ENCODE assay signal across 8 cellular contexts in genomic region chr17:488993-489757, GRCh38. TPM values are rescaled to one million over a fixed set of nuclear protein-coding genes. Genes with fewer than 3 reads are reported as not detected.
DNase-seq lines count a peak whose midpoint lies in the region; ATAC-seq, FAIRE-seq and TF ChIP-seq lines count a peak whose summit lies in the region.

No MANE protein-coding gene starts in this region.

- TF ChIP-seq POLR2A in IMR-90 (IDR thresholded peaks at IDR 0.05; ENCODE audit: low read depth, low read length), result no peak

- FAIRE-seq in astrocyte (lab: Jason Lieb, UNC), result no peak

- H3K27me3 ChIP-seq in IMR-90 (ENCODE audit: control insufficient read depth, insufficient read depth, low read length) (no peaks in the 10 kb centered on the region; the same call in 1 of the 2 replicates), astrocyte (ENCODE audit: insufficient read depth, low read length) (no peaks in the 10 kb centered on the region)

- TF ChIP-seq CTCF in IMR-90 (conservative IDR thresholded peaks at IDR 0.05; ENCODE audit: low read depth, low read length) (no peak), astrocyte (IDR thresholded peaks at IDR 0.05; ENCODE audit: insufficient read depth, low read depth, low read length) (no peak)

- no peak overlapping the region for H3K18ac ChIP-seq in IMR-90 (ENCODE audit: low read depth, low read length)

- no peaks in the 10 kb centered on the region for H3K36me3 ChIP-seq in ES-I3 (ENCODE audit: insufficient read depth, low read length)
- H3K36me3 ChIP-seq in IMR-90 (ENCODE audit: control insufficient read depth, insufficient read depth, low read length), result no peaks in the 10 kb centered on the region
- no peaks in the 10 kb centered on the region for H3K36me3 ChIP-seq in astrocyte (ENCODE audit: insufficient read depth, low read length)

- H3K9me1 ChIP-seq in IMR-90 (ENCODE audit: insufficient read depth, low read length), result 0 out of 2 replicates have a peak, but pooled peaks cover 4% of the 10 kb centered on the region

- H2AK5ac ChIP-seq in IMR-90 (ENCODE audit: low read depth, low read length), result peak overlapping the region; percentile 77

- H3K27me3 Mint-ChIP-seq in astrocyte (ENCODE audit: low read depth, unreplicated experiment), result peaks cover 12% of the 10 kb centered on the region
- peaks cover 14% of the 10 kb centered on the region for H3K27me3 Mint-ChIP-seq in stimulated activated naive CD8-positive, alpha-beta T cell treated with anti-CD3 and anti-CD28 coated beads, Interleukin-15, amount 100 ng/mL, for 72 hours

- peak overlapping the region; percentile 63 for H3K14ac ChIP-seq in IMR-90 (replicated peaks; ENCODE audit: low read depth, low read length)

- peaks cover 6 to 10% of the 10 kb centered on the region in 2 experiments for H3K79me1 ChIP-seq in IMR-90 (ENCODE audit: low read depth in 1 of 2, low read length in 2 of 2)

- POLR2A ChIA-PET in IMR-90 (lab: Charles Lee; ENCODE audit: unreplicated experiment), result no interaction called here

- H3K4ac ChIP-seq in IMR-90 (ENCODE audit: low read depth, low read length), result peak overlapping the region; percentile 72

- H3K9me3 Mint-ChIP-seq in astrocyte (ENCODE audit: unreplicated experiment), result no peaks in the 10 kb centered on the region
- H3K9me3 Mint-ChIP-seq in stimulated activated naive CD8-positive, alpha-beta T cell treated with anti-CD3 and anti-CD28 coated beads, Interleukin-15, amount 100 ng/mL, for 72 hours, result peaks cover 0 to 5% of the 10 kb centered on the region in 2 donors

- H3K9me3 ChIP-seq in ES-I3 (ENCODE audit: control insufficient read depth, insufficient read depth, low read length) (no peaks in the 10 kb centered on the region), IMR-90 (ENCODE audit: control insufficient read depth, insufficient read depth, low read length) (no peaks in the 10 kb centered on the region), astrocyte (ENCODE audit: insufficient read depth, low read depth, low read length) (no peaks in the 10 kb centered on the region)

- H3K9ac ChIP-seq in ES-I3 (ENCODE audit: low read depth, low read length) (peak overlapping the region; percentile 68; the same call in 1 of the 2 replicates), IMR-90 (ENCODE audit: low read depth, low read length) (0 out of 2 replicates have a peak overlapping the region, but pooled peaks have one; percentile 5), astrocyte (ENCODE audit: low read length) (peak overlapping the region; percentile 78)

- peak overlapping the region; percentile 12; the same call in 1 of the 2 replicates for H4K5ac ChIP-seq in IMR-90 (ENCODE audit: low read depth, low read length)

- in situ Hi-C loops in IMR-90 (cut with MboI; ENCODE audit: low sequenced_read_pairs), result no loop called here

- no peak overlapping the region; the same call in 1 of the 2 replicates for H4K91ac ChIP-seq in IMR-90 (ENCODE audit: insufficient read depth, low read depth, low read length)

- H4K20me1 ChIP-seq in IMR-90 (ENCODE audit: insufficient read depth, low read length) (no peaks in the 10 kb centered on the region), astrocyte (ENCODE audit: insufficient read depth, low read length) (peaks cover 9% of the 10 kb centered on the region)

- no peak overlapping the region for H2BK120ac ChIP-seq in IMR-90 (ENCODE audit: low read depth, low read length)

- H2AK9ac ChIP-seq in IMR-90 (replicated peaks; ENCODE audit: low read depth, low read length, poor library complexity), result peak overlapping the region; percentile 94

- no peaks in the 10 kb centered on the region for H3K36me3 Mint-ChIP-seq in astrocyte (ENCODE audit: low read depth, unreplicated experiment)

- peak overlapping the region; percentile 89 for H2AFZ ChIP-seq in IMR-90 (replicated peaks; ENCODE audit: low read length, poor library complexity)
- peak overlapping the region; percentile 55 for H2AFZ ChIP-seq in astrocyte (ENCODE audit: low read depth, low read length)

- no peak overlapping the region for H2BK15ac ChIP-seq in IMR-90 (ENCODE audit: low read depth, low read length)

- H3K4me1 ChIP-seq in ES-I3 (ENCODE audit: insufficient read depth, low read length), result peaks cover 12% of the 10 kb centered on the region
- peaks cover 6% of the 10 kb centered on the region; the same call in 1 of the 2 replicates for H3K4me1 ChIP-seq in IMR-90 (ENCODE audit: control insufficient read depth, insufficient read depth, low read length)
- peaks cover 15% of the 10 kb centered on the region for H3K4me1 ChIP-seq in astrocyte (ENCODE audit: insufficient read depth, low read length)

- H3K4me3 Mint-ChIP-seq in astrocyte (ENCODE audit: unreplicated experiment), result peak overlapping the region; percentile 77
- H3K4me3 Mint-ChIP-seq in stimulated activated naive CD8-positive, alpha-beta T cell treated with anti-CD3 and anti-CD28 coated beads, Interleukin-15, amount 100 ng/mL, for 72 hours, result peak overlapping the region; percentile 93 to 98

- H2BK5ac ChIP-seq in IMR-90 (ENCODE audit: low read depth, low read length, poor library complexity, severe bottlenecking), result peak overlapping the region; percentile 90

- H3K27ac ChIP-seq in IMR-90 (ENCODE audit: insufficient read depth, low read length) (peak overlapping the region; percentile 54; the same call in 1 of the 2 replicates), astrocyte (ENCODE audit: low read depth, low read length) (peak overlapping the region; percentile 68)

- peak overlapping the region; percentile 81 for H3K4me2 ChIP-seq in IMR-90 (ENCODE audit: low read depth, low read length)
- peak overlapping the region; percentile 94 for H3K4me2 ChIP-seq in astrocyte (ENCODE audit: low read length)

- no peak for TF ChIP-seq RAD21 in IMR-90 (IDR thresholded peaks at IDR 0.05; ENCODE audit: low read length)

- H3K4me3 ChIP-seq in IMR-90 (ENCODE audit: insufficient read depth, low read depth, low read length) (peak overlapping the region; percentile 65), astrocyte (ENCODE audit: insufficient read depth, low read depth, low read length) (peak overlapping the region; percentile 60)

- intact Hi-C loops in IMR-90 (cut with micrococcal nuclease), result no loop called here

- H2BK20ac ChIP-seq in IMR-90 (ENCODE audit: low read depth, low read length), result no peak overlapping the region

- H3K79me2 ChIP-seq in astrocyte (ENCODE audit: insufficient read depth, low read length), result peaks cover 9% of the 10 kb centered on the region

- no peaks in the 10 kb centered on the region for H3K4me1 Mint-ChIP-seq in astrocyte (ENCODE audit: low read depth, unreplicated experiment)
- H3K4me1 Mint-ChIP-seq in stimulated activated naive CD8-positive, alpha-beta T cell treated with anti-CD3 and anti-CD28 coated beads, Interleukin-15, amount 100 ng/mL, for 72 hours, result peaks cover 19% of the 10 kb centered on the region

- peak overlapping the region in 1 of 2 experiments; percentile 60; a peak in 1 of 4 replicates for H4K8ac ChIP-seq in IMR-90 (ENCODE audit: low read depth in 2 of 2, low read length in 2 of 2)

- BruUV-seq in IMR-90 (replicated peaks; lab: Mats Ljungman, UMichigan), result no TSS peak

- H3K27ac Mint-ChIP-seq in astrocyte (ENCODE audit: unreplicated experiment), result peak overlapping the region; percentile 26
- H3K27ac Mint-ChIP-seq in stimulated activated naive CD8-positive, alpha-beta T cell treated with anti-CD3 and anti-CD28 coated beads, Interleukin-15, amount 100 ng/mL, for 72 hours, result peak overlapping the region; percentile 55 to 92

- peak; percentile 42 for ATAC-seq in IMR-90 (ENCODE audit: low read depth)
- ATAC-seq in stimulated activated naive CD8-positive, alpha-beta T cell treated with anti-CD3 and anti-CD28 coated beads, Interleukin-15, amount 100 ng/mL, for 72 hours, result peak; percentile 75

- no peak overlapping the region for H3K56ac ChIP-seq in IMR-90 (ENCODE audit: extremely low read depth, insufficient read depth, low read length)

- dilution Hi-C loops in IMR-90 (cut with HindIII; ENCODE audit: low sequenced_read_pairs, unreplicated experiment), result no loop called here

- H3K23ac ChIP-seq in IMR-90 (ENCODE audit: low read depth, low read length), result peak overlapping the region; percentile 33

- DNase-seq in IMR-90 (peak; percentile 20), astrocyte (ENCODE audit: low read depth) (peak; percentile 73), islet precursor cell (peak; percentile 69), dedifferentiated amniotic fluid mesenchymal stem cell (ENCODE audit: extremely low spot score) (no peak), NCI-H1930 (lab: John Stamatoyannopoulos, UW) (no peak), NCI-H524 treated with DMSO at 0.1 percent for 48 hours (lab: John Stamatoyannopoulos, UW) (no peak)
- peak; percentile 53 to 70 for DNase-seq in stimulated activated naive CD8-positive, alpha-beta T cell treated with anti-CD3 and anti-CD28 coated beads, Interleukin-15, amount 100 ng/mL, for 72 hours

- 48% methylated on average over 5 of the region's 25 CpGs; no CpG with 5 or more reads in 1 of the 2 experiments for WGBS in IMR-90 (ENCODE audit: extremely low coverage in 2 of 2, insufficient read length in 1 of 2), 2 experiments

- CTCF ChIA-PET in IMR-90 (lab: Yijun Ruan, JAX), result no interaction called here

TF ChIP-seq in IMR-90, 13 proteins besides CTCF, POLR2A, EP300 and RAD21 (continues in another document):
- TF ChIP-seq MAZ (IDR thresholded peaks at IDR 0.05; ENCODE audit: borderline replicate concordance, low read depth, low read length) (no peak), BHLHE40 (IDR thresholded peaks at IDR 0.05; ENCODE audit: low read depth, low read length) (no peak), NFE2L2 (IDR thresholded peaks at IDR 0.05; ENCODE audit: low read depth, low read length) (no peak), MXI1 (IDR thresholded peaks at IDR 0.05; ENCODE audit: borderline replicate concordance, low read depth, low read length) (no peak), FOS (IDR thresholded peaks at IDR 0.05; ENCODE audit: low read depth, low read length) (no peak), CEBPB (IDR thresholded peaks at IDR 0.05; ENCODE audit: low read depth, low read length) (no peak), CHD1 (IDR thresholded peaks at IDR 0.05; ENCODE audit: low read depth, low read length) (no peak), SMC3 (IDR thresholded peaks at IDR 0.05; ENCODE audit: low read depth, low read length) (no peak)
- TF ChIP-seq, protein P1, sequence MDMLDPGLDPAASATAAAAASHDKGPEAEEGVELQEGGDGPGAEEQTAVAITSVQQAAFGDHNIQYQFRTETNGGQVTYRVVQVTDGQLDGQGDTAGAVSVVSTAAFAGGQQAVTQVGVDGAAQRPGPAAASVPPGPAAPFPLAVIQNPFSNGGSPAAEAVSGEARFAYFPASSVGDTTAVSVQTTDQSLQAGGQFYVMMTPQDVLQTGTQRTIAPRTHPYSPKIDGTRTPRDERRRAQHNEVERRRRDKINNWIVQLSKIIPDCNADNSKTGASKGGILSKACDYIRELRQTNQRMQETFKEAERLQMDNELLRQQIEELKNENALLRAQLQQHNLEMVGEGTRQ (IDR thresholded peaks at IDR 0.05; ENCODE audit: low read depth, low read length), result no peak

RNA-seq across cellular contexts. Expression of gene RFLNB, which starts 43.4 kb away (rescaled TPM):
- total RNA-seq in IMR-90 (2012; rRNA removed) (35.7 and 48.6 TPM in 2 replicates), astrocyte (15.3 and 16.8 TPM in 2 replicates)
- polyA plus RNA-seq in IMR-90 (2012; rRNA removed), result 21.3 and 24.1 TPM in 2 replicates
- polyA plus RNA-seq in IMR-90 (2012; cell fraction: cytosol; rRNA removed), result 11.5 and 17.4 TPM in 2 replicates
- 8.3 and 9.7 TPM in 2 replicates for polyA plus RNA-seq in IMR-90 (2012; cell fraction: nucleus; rRNA removed; ENCODE audit: low replicate concordance)

Comparison
In these comparisons a context has a peak if more than half of its experiments do, and no peak if none do; other contexts are left out.
1. H3K9ac ChIP-seq: peak in every context shown above with its lines; median percentile 78 in astrocyte; 68 in ES-I3; 5 in IMR-90.
2. DNase-seq: peak in IMR-90 (single experiment), astrocyte (single experiment), islet precursor cell (single experiment) and stimulated activated naive CD8-positive, alpha-beta T cell treated with anti-CD3 and anti-CD28 coated beads, Interleukin-15, amount 100 ng/mL, for 72 hours (2 of 2); none in dedifferentiated amniotic fluid mesenchymal stem cell (single experiment), NCI-H1930 (0 of 2) and NCI-H524 treated with DMSO at 0.1 percent for 48 hours (single experiment).